In the genomic region with DNA sequence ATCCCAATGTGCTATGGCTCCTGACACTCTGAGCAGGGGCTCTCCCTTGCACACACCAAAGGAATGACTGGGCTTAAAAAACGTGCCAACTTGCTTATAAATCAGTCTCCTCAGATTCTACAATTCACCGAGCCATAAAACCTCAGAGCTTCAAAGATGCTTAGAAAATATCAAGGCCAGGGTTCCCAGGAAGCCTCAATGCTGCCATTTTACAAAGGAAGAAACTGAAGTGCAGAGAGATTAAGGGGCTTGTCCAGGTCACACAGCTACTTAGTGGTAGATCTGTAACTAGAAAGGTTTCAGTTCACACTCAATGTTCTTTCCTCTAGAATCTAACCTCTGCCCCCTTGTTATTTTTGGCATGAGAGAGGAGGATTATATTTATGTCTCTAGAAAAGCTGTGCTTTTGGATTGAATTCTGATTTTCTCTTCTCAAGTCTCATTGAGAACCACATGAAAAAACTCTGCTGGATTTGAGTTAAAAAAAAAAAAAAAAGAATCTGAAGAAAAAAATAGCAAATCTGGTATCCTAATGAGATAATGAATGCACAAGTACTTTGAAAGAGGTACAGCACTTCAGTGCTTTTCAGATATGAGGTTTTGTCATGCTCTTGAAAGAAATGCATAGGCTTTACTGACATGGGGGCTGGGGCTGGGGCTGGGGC, we compare ENCODE assay signal across 10 cellular contexts. TPM values are rescaled to one million over a fixed set of nuclear protein-coding genes. Genes with fewer than 3 reads are reported as not detected.
A peak's percentile ranks its signal among the peaks of the same experiment; 100 is the strongest.
DNase-seq lines count a peak whose midpoint lies in the region; ATAC-seq and TF ChIP-seq lines count a peak whose summit lies in the region.
"Had no signal": no experiment of that assay in that cellular context is flagged by ENCODE, and none has a peak within 500 bp of the region (broad histone marks: within the 10 kb centered on the region; RNA-seq: fewer than 3 reads in every experiment).

No MANE protein-coding gene starts in this region.

- POLR2A ChIA-PET in T-cell (lab: Charles Lee): no interaction called here

- peak overlapping the region; percentile 21 for H3K4me3 Mint-ChIP-seq in activated T-helper 1 cell treated with anti-CD3 and anti-CD28 coated beads, Interleukin-12 subunit alpha, Interleukin-12 subunit beta, Interleukin-2, Interleukin-4 antibody, amounts not matched to agents 30 ng/mL and 10 ng/mL and 1 ng/mL, durations not matched to agents 14 hours and 24 hours and 36 hours
- H3K4me3 Mint-ChIP-seq in T-cell: no peak overlapping the region

- H3K4me1 Mint-ChIP-seq in activated T-helper 1 cell treated with anti-CD3 and anti-CD28 coated beads, Interleukin-12 subunit alpha, Interleukin-12 subunit beta, Interleukin-2, Interleukin-4 antibody, amounts not matched to agents 30 ng/mL and 10 ng/mL and 1 ng/mL, durations not matched to agents 14 hours and 24 hours and 36 hours (ENCODE audit: low read depth): peaks cover 39% of the 10 kb centered on the region
- H3K4me1 Mint-ChIP-seq in T-cell: peaks cover 0 to 6% (median 4%) of the 10 kb centered on the region in 3 donors

- peak overlapping the region; percentile 85 for H3K27ac Mint-ChIP-seq in activated T-helper 1 cell treated with anti-CD3 and anti-CD28 coated beads, Interleukin-12 subunit alpha, Interleukin-12 subunit beta, Interleukin-2, Interleukin-4 antibody, amounts not matched to agents 30 ng/mL and 10 ng/mL and 1 ng/mL, durations not matched to agents 14 hours and 24 hours and 36 hours
- no peak overlapping the region for H3K27ac Mint-ChIP-seq in T-cell

- H3K27me3 ChIP-seq in prostate gland (replicated peaks; ENCODE audit: insufficient read depth) (no peaks in the 10 kb centered on the region), tibial nerve (peaks cover 0 to 6% of the 10 kb centered on the region in 2 donors)

- H3K36me3 ChIP-seq in prostate gland: no peaks in the 10 kb centered on the region
- H3K36me3 ChIP-seq in tibial nerve: no peaks in the 10 kb centered on the region

- H3K27ac ChIP-seq in prostate gland (no peak overlapping the region), tibial nerve (no peak overlapping the region)

- intact Hi-C loops in activated T-helper 1 cell treated with anti-CD3 and anti-CD28 coated beads, Interleukin-12 subunit alpha, Interleukin-12 subunit beta, Interleukin-2, Interleukin-4 antibody, amounts not matched to agents 30 ng/mL and 10 ng/mL and 1 ng/mL, durations not matched to agents 14 hours and 24 hours and 36 hours (cut with micrococcal nuclease): loop anchor here (1.0 to 5.0 kb wide), 5 partner anchors 43 to 665 kb away; a partner anchor contains a TSS
- intact Hi-C loops in prostate gland (cut with DNase I): no loop called here

- no peak for TF ChIP-seq EP300 in tibial nerve (IDR thresholded peaks at IDR 0.05)

- TF ChIP-seq POLR2A in prostate gland (IDR thresholded peaks at IDR 0.05) (no peak), tibial nerve (IDR thresholded peaks at IDR 0.05) (no peak)

- peak; percentile 49 for ATAC-seq in GM19351 (IDR thresholded peaks at IDR 0.05; ENCODE audit: unreplicated experiment)
- peak; percentile 56 for ATAC-seq in HG02981 (IDR thresholded peaks at IDR 0.05; ENCODE audit: unreplicated experiment)
- ATAC-seq in T-cell (replicated peaks in 1 of 4): no peak

- 52% methylated on average over 2 of the region's 2 CpGs for WGBS in prostate gland
- 59 to 65% methylated on average over 2 of the region's 2 CpGs for WGBS in tibial nerve, 2 donors

- DNase-seq in GM12865 (ENCODE audit: low read depth) (peak; percentile 91), SW 1271 (lab: John Stamatoyannopoulos, UW) (no peak), prostate gland (ENCODE audit: low spot score) (no peak), T-cell (no peak), tibial nerve (ENCODE audit: low spot score in 2 of 2) (no peak)
- no peak for DNase-seq in activated T-helper 1 cell treated with anti-CD3 and anti-CD28 coated beads, Interleukin-12 subunit alpha, Interleukin-12 subunit beta, Interleukin-2, Interleukin-4 antibody, amounts not matched to agents 30 ng/mL and 10 ng/mL and 1 ng/mL, durations not matched to agents 14 hours and 24 hours and 36 hours (ENCODE audit: low spot score)
- DNase-seq: NCI-H748 treated with DMSO at 0.1 percent for 48 hours, small intestine had no signal

- H3K9me3 Mint-ChIP-seq in activated T-helper 1 cell treated with anti-CD3 and anti-CD28 coated beads, Interleukin-12 subunit alpha, Interleukin-12 subunit beta, Interleukin-2, Interleukin-4 antibody, amounts not matched to agents 30 ng/mL and 10 ng/mL and 1 ng/mL, durations not matched to agents 14 hours and 24 hours and 36 hours: peaks cover 21% of the 10 kb centered on the region
- peaks cover 0 to 14% (median 3%) of the 10 kb centered on the region in 3 donors for H3K9me3 Mint-ChIP-seq in T-cell

- no peaks in the 10 kb centered on the region for H3K9me3 ChIP-seq in prostate gland
- H3K9me3 ChIP-seq in tibial nerve: peaks cover 0 to 19% (median 0%) of the 10 kb centered on the region in 4 donors

- TF ChIP-seq CTCF in GM12865 (IDR thresholded peaks at IDR 0.05; ENCODE audit: insufficient read depth, low read depth, low read length, missing control alignments) (no peak), prostate gland (IDR thresholded peaks at IDR 0.05) (no peak), tibial nerve (IDR thresholded peaks at IDR 0.05) (no peak)

- H3K4me1 ChIP-seq in prostate gland (replicated peaks): no peaks in the 10 kb centered on the region
- H3K4me1 ChIP-seq in tibial nerve: peaks cover 0 to 5% (median 0%) of the 10 kb centered on the region in 4 donors

- H3K27me3 Mint-ChIP-seq in activated T-helper 1 cell treated with anti-CD3 and anti-CD28 coated beads, Interleukin-12 subunit alpha, Interleukin-12 subunit beta, Interleukin-2, Interleukin-4 antibody, amounts not matched to agents 30 ng/mL and 10 ng/mL and 1 ng/mL, durations not matched to agents 14 hours and 24 hours and 36 hours (ENCODE audit: insufficient read depth): peaks cover 15% of the 10 kb centered on the region
- peaks cover 3 to 6% of the 10 kb centered on the region in 2 donors for H3K27me3 Mint-ChIP-seq in T-cell

- CTCF ChIA-PET in T-cell (lab: Charles Lee): interaction anchor here (0.6 to 0.7 kb wide), 3 partner anchors 79 to 1462 kb away, joined by 3 to 4 read pairs (median 3); no protein-coding TSS in a partner anchor

- peaks cover 11% of the 10 kb centered on the region for H3K36me3 Mint-ChIP-seq in activated T-helper 1 cell treated with anti-CD3 and anti-CD28 coated beads, Interleukin-12 subunit alpha, Interleukin-12 subunit beta, Interleukin-2, Interleukin-4 antibody, amounts not matched to agents 30 ng/mL and 10 ng/mL and 1 ng/mL, durations not matched to agents 14 hours and 24 hours and 36 hours (ENCODE audit: low read depth)
- no peaks in the 10 kb centered on the region for H3K36me3 Mint-ChIP-seq in T-cell

- H3K4me3 ChIP-seq in GM12865 (ENCODE audit: low read depth, low read length): no peak overlapping the region
- no peak overlapping the region for H3K4me3 ChIP-seq in prostate gland
- H3K4me3 ChIP-seq in tibial nerve: no peak overlapping the region

RNA-seq across cellular contexts. Expression of a gene that starts 22.3 kb away (rescaled TPM):
- total RNA-seq in activated T-helper 1 cell treated with anti-CD3 and anti-CD28 coated beads, Interleukin-12 subunit alpha, Interleukin-12 subunit beta, Interleukin-2, Interleukin-4 antibody, amounts not matched to agents 30 ng/mL and 10 ng/mL and 1 ng/mL, durations not matched to agents 14 hours and 24 hours and 36 hours: 9.5 and 9.8 TPM in 2 replicates
- total RNA-seq in prostate gland (10 to 100 TPM in 1 of 2 donors, 1 to 10 TPM in 1; 8.4 to 47.7 TPM), T-cell (1 to 10 TPM; 5.6 to 7.1 (median 5.9) TPM), tibial nerve (10 to 100 TPM in 1 of 4 donors, 1 to 10 TPM in 3; 2.0 to 10.5 (median 6.3) TPM)

Comparison
In these comparisons a context has a peak if more than half of its experiments do, and no peak if none do; other contexts are left out.
1. ATAC-seq: peak in GM19351 (single experiment) and HG02981 (single experiment); none in T-cell (0 of 4).